In genomic region chr7:141461924-141462323, GRCh38 we compare ENCODE assay signal across 16 cellular contexts.
"Had no signal": no experiment of that assay in that cellular context is flagged by ENCODE, and none has a peak within 500 bp of the region (broad histone marks: within the 10 kb centered on the region; RNA-seq: fewer than 3 reads in every experiment).

No MANE protein-coding gene starts in this region.

- H3K4me3 ChIP-seq: psoas muscle, sigmoid colon, spleen, testis, upper lobe of right lung had no signal

- H3K27ac Mint-ChIP-seq: activated naive CD4-positive, alpha-beta T cell treated with anti-CD3 and anti-CD28 coated beads for 36 hours; activated T-helper 2 cell treated with anti-CD3 and anti-CD28 coated beads, Interferon-gamma antibody, Interleukin-2, Interleukin-4, amounts not matched to agents 10 μg/mL and 5 μg/mL and 100 μg/mL, durations not matched to agents 14 hours and 24 hours and 36 hours; nephron progenitor cell; stimulated activated naive CD8-positive, alpha-beta T cell treated with anti-CD3 and anti-CD28 coated beads, Interleukin-15, Interleukin-2, amounts not matched to agents 100 ng/mL and 50 ng/mL, for 24 hours had no signal

- H3K9me3 Mint-ChIP-seq: activated naive CD4-positive, alpha-beta T cell treated with anti-CD3 and anti-CD28 coated beads for 36 hours; activated T-helper 2 cell treated with anti-CD3 and anti-CD28 coated beads, Interferon-gamma antibody, Interleukin-2, Interleukin-4, amounts not matched to agents 10 μg/mL and 5 μg/mL and 100 μg/mL, durations not matched to agents 14 hours and 24 hours and 36 hours; central memory CD8-positive, alpha-beta T cell; nephron progenitor cell; stimulated activated naive CD8-positive, alpha-beta T cell treated with anti-CD3 and anti-CD28 coated beads, Interleukin-15, Interleukin-2, amounts not matched to agents 100 ng/mL and 50 ng/mL, for 24 hours had no signal

- ATAC-seq: psoas muscle, upper lobe of right lung had no signal

- H3K4me3 Mint-ChIP-seq: activated naive CD4-positive, alpha-beta T cell treated with anti-CD3 and anti-CD28 coated beads for 36 hours; central memory CD8-positive, alpha-beta T cell; nephron progenitor cell; stimulated activated naive CD8-positive, alpha-beta T cell treated with anti-CD3 and anti-CD28 coated beads, Interleukin-15, Interleukin-2, amounts not matched to agents 100 ng/mL and 50 ng/mL, for 24 hours had no signal

- H3K36me3 ChIP-seq: sigmoid colon, spleen, upper lobe of right lung had no signal

- H3K27me3 Mint-ChIP-seq: stimulated activated naive CD8-positive, alpha-beta T cell treated with anti-CD3 and anti-CD28 coated beads, Interleukin-15, Interleukin-2, amounts not matched to agents 100 ng/mL and 50 ng/mL, for 24 hours had no signal

- H3K9me3 ChIP-seq: psoas muscle, sigmoid colon, spleen, testis, upper lobe of right lung had no signal

- H3K4me1 ChIP-seq: spleen, upper lobe of right lung had no signal

- H3K4me1 Mint-ChIP-seq: central memory CD8-positive, alpha-beta T cell had no signal

- H3K27ac ChIP-seq: psoas muscle, sigmoid colon, spleen, testis, upper lobe of right lung had no signal

- DNase-seq: activated CD4-positive, alpha-beta T cell treated with anti-CD3 and anti-CD28 coated beads for 1 hour; activated CD4-positive, alpha-beta T cell treated with anti-CD3 and anti-CD28 coated beads, Interleukin-2, amount 50 U/mL, for 4 hours; activated naive CD4-positive, alpha-beta T cell treated with anti-CD3 and anti-CD28 coated beads for 36 hours; cortex of kidney; effector memory CD4-positive, alpha-beta T cell; nephron progenitor cell; psoas muscle; sigmoid colon; spleen; T-helper 1 cell; T1000; testis; upper lobe of right lung had no signal

- H3K27me3 ChIP-seq: sigmoid colon, spleen, testis, upper lobe of right lung had no signal
